8 cellular contexts compared by ENCODE assay signal in genomic region chr4:25161599-25161960, GRCh38. TPM values are rescaled to one million over a fixed set of nuclear protein-coding genes. Genes with fewer than 3 reads are reported as not detected.
DNase-seq lines count a peak whose midpoint lies in the region; ATAC-seq and TF ChIP-seq lines count a peak whose summit lies in the region.

No MANE protein-coding gene starts in this region.

- no peak for TF ChIP-seq POLR2A in lower leg skin (IDR thresholded peaks at IDR 0.05)

- H2AFZ ChIP-seq in neuronal stem cell (ENCODE audit: low read length) = peak overlapping the region; percentile 99

- H2BK15ac ChIP-seq in neuronal stem cell (ENCODE audit: low read length) = no peak overlapping the region

- H3K27ac ChIP-seq in neuronal stem cell (replicated peaks; ENCODE audit: low read length) = no peak overlapping the region

- H3K9ac ChIP-seq in neuronal stem cell (ENCODE audit: low read depth, low read length, poor library complexity) = no peak overlapping the region

- no peak overlapping the region for H4K8ac ChIP-seq in neuronal stem cell (ENCODE audit: low read depth, low read length)

- no peak for TF ChIP-seq CTCF in lower leg skin (IDR thresholded peaks at IDR 0.05)

- peak overlapping the region; percentile 98 for H3K27ac Mint-ChIP-seq in dendritic cell treated with granulocyte-macrophage colony-stimulating factor and Interleukin-4, amounts not matched to agents 40 ng/mL and 50 ng/mL, for 4 days

- H3K36me3 Mint-ChIP-seq in dendritic cell treated with granulocyte-macrophage colony-stimulating factor and Interleukin-4, amounts not matched to agents 40 ng/mL and 50 ng/mL, for 4 days (ENCODE audit: low read depth) = peaks cover 53% of the 10 kb centered on the region

- H4K91ac ChIP-seq in neuronal stem cell (ENCODE audit: low read depth, low read length, poor library complexity) = no peak overlapping the region

- H3K9me3 Mint-ChIP-seq in dendritic cell treated with granulocyte-macrophage colony-stimulating factor and Interleukin-4, amounts not matched to agents 40 ng/mL and 50 ng/mL, for 4 days = no peaks in the 10 kb centered on the region

- no peak overlapping the region for H3K14ac ChIP-seq in neuronal stem cell (ENCODE audit: low read length)

- H3K4me3 ChIP-seq in MG63 (peak overlapping the region; percentile 74), neuronal stem cell (ENCODE audit: low read length in 2 of 2) (peak overlapping the region in 1 of 2 donors; percentile 75), lower leg skin (ENCODE audit: low read depth, poor library complexity, severe bottlenecking) (no peak overlapping the region)

- no peak overlapping the region for H3K23ac ChIP-seq in neuronal stem cell (ENCODE audit: low read depth, low read length, poor library complexity)

- no peak overlapping the region for H3K4me2 ChIP-seq in neuronal stem cell (ENCODE audit: insufficient read depth, low read length, poor library complexity, severe bottlenecking)

- H3K27me3 ChIP-seq in MG63 (no peaks in the 10 kb centered on the region), neuronal stem cell (ENCODE audit: control insufficient read depth in 3 of 3, insufficient read depth in 3 of 3, low read depth in 1 of 3, low read length in 3 of 3) (no peaks in the 10 kb centered on the region)

- no peak overlapping the region for H2BK5ac ChIP-seq in neuronal stem cell (ENCODE audit: low read length)

- H3K79me1 ChIP-seq in neuronal stem cell (ENCODE audit: low read depth, low read length) = no peaks in the 10 kb centered on the region

- H3K36me3 ChIP-seq in MG63 (no peaks in the 10 kb centered on the region), neuronal stem cell (replicated peaks in 1 of 2; ENCODE audit: control insufficient read depth in 2 of 2, insufficient read depth in 2 of 2, low read length in 2 of 2) (peaks cover 4 to 13% of the 10 kb centered on the region in 2 donors)

- H2BK120ac ChIP-seq in neuronal stem cell (ENCODE audit: low read depth, low read length) = no peak overlapping the region

- H3K4ac ChIP-seq in neuronal stem cell (ENCODE audit: low read length) = no peak overlapping the region

- WGBS in neuronal stem cell (ENCODE audit: extremely low coverage in 2 of 2, insufficient read length in 2 of 2, insufficient replicate concordance in 1 of 2), 2 donors = no CpG with 5 or more reads among the region's 2 CpGs
- WGBS in lower leg skin, 2 donors = 17 to 22% methylated on average over 2 of the region's 2 CpGs

- H3K4me1 Mint-ChIP-seq in dendritic cell treated with granulocyte-macrophage colony-stimulating factor and Interleukin-4, amounts not matched to agents 40 ng/mL and 50 ng/mL, for 4 days (ENCODE audit: low read depth) = peaks cover 35% of the 10 kb centered on the region

- in situ Hi-C loops in Caki2 (cut with HindIII; ENCODE audit: low pct_unique_long_range_greater_than_20kb, low sequenced_read_pairs) = no loop called here

- peaks cover 0 to 3% of the 10 kb centered on the region in 2 donors for H3K4me1 ChIP-seq in neuronal stem cell (ENCODE audit: control insufficient read depth in 2 of 2, insufficient read depth in 1 of 2, low read depth in 1 of 2, low read length in 2 of 2)

- no peak overlapping the region for H2BK12ac ChIP-seq in neuronal stem cell (ENCODE audit: low read length)

- no peak overlapping the region for H3K18ac ChIP-seq in neuronal stem cell (ENCODE audit: low read length)

- H3K9me3 ChIP-seq in MG63 = no peaks in the 10 kb centered on the region
- H3K9me3 ChIP-seq in neuronal stem cell (replicated peaks in 1 of 2; ENCODE audit: control insufficient read depth in 2 of 2, insufficient read depth in 1 of 2, low read depth in 1 of 2, low read length in 2 of 2) = no peaks in the 10 kb centered on the region

- peak overlapping the region; percentile 77 for H3K4me3 Mint-ChIP-seq in dendritic cell treated with granulocyte-macrophage colony-stimulating factor and Interleukin-4, amounts not matched to agents 40 ng/mL and 50 ng/mL, for 4 days

- H2AK5ac ChIP-seq in neuronal stem cell (ENCODE audit: low read depth, low read length) = no peak overlapping the region

- no peaks in the 10 kb centered on the region for H3K27me3 Mint-ChIP-seq in dendritic cell treated with granulocyte-macrophage colony-stimulating factor and Interleukin-4, amounts not matched to agents 40 ng/mL and 50 ng/mL, for 4 days

- intact Hi-C loops in dendritic cell treated with granulocyte-macrophage colony-stimulating factor and Interleukin-4, amounts not matched to agents 40 ng/mL and 50 ng/mL, for 4 days (cut with micrococcal nuclease) = loop anchor here (1.0 to 10.0 kb wide), 6 partner anchors 12 to 577 kb away; partner anchors contain the start of genes ANAPC4, DHX15, PI4K2B and ZCCHC4
- intact Hi-C loops in lower leg skin (cut with DNase I; ENCODE audit: low total_unique reads) = no loop called here

- DNase-seq in Caki2 (ENCODE audit: low read depth) (peak; percentile 29), MG63 (no peak), neuronal stem cell (ENCODE audit: low spot score) (no peak), lower leg skin (ENCODE audit: low spot score in 2 of 2) (no peak), NCI-H1048 (lab: John Stamatoyannopoulos, UW) (no peak)

- ATAC-seq in GM21526 (IDR thresholded peaks at IDR 0.05; ENCODE audit: low FRiP score, unreplicated experiment) (no peak), HG03469 (IDR thresholded peaks at IDR 0.05; ENCODE audit: unreplicated experiment) (no peak)

RNA-seq across cellular contexts. Expression of gene SEPSECS, which starts 1.3 kb away (rescaled TPM):
- 2.9 and 3.7 TPM in 2 replicates for total RNA-seq in Caki2 (2014; rRNA removed; shearing (Covaris generic); ENCODE audit: low replicate concordance)
- 3.0 and 3.6 TPM in 2 replicates for total RNA-seq in MG63 (2014; rRNA removed; shearing (Covaris generic); ENCODE audit: low replicate concordance)
- 5.1 TPM for polyA plus RNA-seq in neuronal stem cell (2013, experiment 1 of 2)
- polyA plus RNA-seq in neuronal stem cell (2013, experiment 2 of 2) = 5.2 TPM
- total RNA-seq in lower leg skin = 1 to 10 TPM; 6.4 to 8.5 (median 7.2) TPM
